ENCODE assay signal across 1 cellular context in the genomic region with DNA sequence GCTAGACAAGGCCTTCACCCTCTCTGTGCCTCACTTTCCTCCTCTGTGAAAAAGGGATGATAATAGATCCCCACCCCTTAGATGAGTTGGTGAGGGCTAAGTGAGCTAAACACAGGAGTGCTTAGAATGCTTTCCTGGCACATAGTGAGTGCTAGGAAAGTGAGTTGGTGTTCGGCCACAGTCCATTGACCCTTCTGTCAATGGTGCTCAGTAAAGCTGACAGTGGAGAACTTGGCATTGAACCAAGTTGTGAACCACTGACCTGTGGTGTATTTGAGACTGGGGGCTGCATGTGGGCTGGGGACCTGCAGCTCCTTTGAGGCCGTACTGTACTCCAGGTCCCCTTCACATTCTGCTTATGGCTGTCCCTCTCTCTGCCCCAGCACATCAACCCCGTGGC.
A peak's percentile ranks its signal among the peaks of the same experiment; 100 is the strongest.
TF ChIP-seq lines count a peak whose summit lies in the region.

No MANE protein-coding gene starts in this region.

TF ChIP-seq in H1, 55 proteins besides CTCF, POLR2A, EP300 and RAD21:
- TF ChIP-seq POLR2AphosphoS5 (IDR thresholded peaks at IDR 0.05; ENCODE audit: low read depth, low read length) (peak; percentile 16; the same call in 1 of the 2 replicates), ZNF274 (IDR thresholded peaks at IDR 0.05; ENCODE audit: borderline replicate concordance, extremely low read depth, low read length) (no peak)
